15 cellular contexts compared by ENCODE assay signal in genomic region chr18:46278481-46279465, GRCh38.
DNase-seq lines count a peak whose midpoint lies in the region.
"Had no signal": no experiment of that assay in that cellular context is flagged by ENCODE, and none has a peak within 500 bp of the region (broad histone marks: within the 10 kb centered on the region; RNA-seq: fewer than 3 reads in every experiment).

No MANE protein-coding gene starts in this region.

- H3K4me3 ChIP-seq in skeletal muscle satellite cell (ENCODE audit: low read length) = no peak overlapping the region
- H3K4me3 ChIP-seq: A549, esophagus squamous epithelium, Peyer's patch had no signal

- H3K4me1 ChIP-seq in skeletal muscle satellite cell (ENCODE audit: control insufficient read depth, insufficient read depth, low read length) = peaks cover 17% of the 10 kb centered on the region
- H3K4me1 ChIP-seq: A549, Peyer's patch had no signal

- H3K27me3 Mint-ChIP-seq in activated naive CD4-positive, alpha-beta T cell treated with anti-CD3 and anti-CD28 coated beads, Interleukin-2, amount 50 U/mL, for 24 hours = no peaks in the 10 kb centered on the region
- H3K27me3 Mint-ChIP-seq: activated naive CD8-positive, alpha-beta T cell had no signal

- H3K9me3 Mint-ChIP-seq in activated naive CD4-positive, alpha-beta T cell treated with anti-CD3 and anti-CD28 coated beads, Interleukin-2, amount 50 U/mL, for 24 hours = no peaks in the 10 kb centered on the region

- H3K36me3 ChIP-seq in skeletal muscle satellite cell (ENCODE audit: insufficient read depth, low read length) = no peaks in the 10 kb centered on the region
- H3K36me3 ChIP-seq: esophagus squamous epithelium, Peyer's patch, WERI-Rb-1 had no signal

- H3K4me1 Mint-ChIP-seq in activated naive CD4-positive, alpha-beta T cell treated with anti-CD3 and anti-CD28 coated beads, Interleukin-2, amount 50 U/mL, for 24 hours = peaks cover 15% of the 10 kb centered on the region

- H3K27me3 ChIP-seq in skeletal muscle satellite cell (ENCODE audit: control insufficient read depth, insufficient read depth, low read length) = no peaks in the 10 kb centered on the region
- H3K27me3 ChIP-seq: esophagus squamous epithelium, Peyer's patch had no signal

- peaks cover 1% of the 10 kb centered on the region for H3K36me3 Mint-ChIP-seq in activated naive CD4-positive, alpha-beta T cell treated with anti-CD3 and anti-CD28 coated beads, Interleukin-2, amount 50 U/mL, for 24 hours
- H3K36me3 Mint-ChIP-seq: activated naive CD8-positive, alpha-beta T cell had no signal

- peak overlapping the region; percentile 39 for H3K27ac Mint-ChIP-seq in activated naive CD4-positive, alpha-beta T cell treated with anti-CD3 and anti-CD28 coated beads, Interleukin-2, amount 50 U/mL, for 24 hours
- H3K27ac Mint-ChIP-seq: activated naive CD8-positive, alpha-beta T cell had no signal

- H3K9me3 ChIP-seq in skeletal muscle satellite cell (replicated peaks; ENCODE audit: low read length) = no peaks in the 10 kb centered on the region
- H3K9me3 ChIP-seq: A549, esophagus squamous epithelium, Peyer's patch had no signal

- no peak overlapping the region for H3K9ac ChIP-seq in skeletal muscle satellite cell (ENCODE audit: low read depth, low read length)

- peak overlapping the region; percentile 2 for H3K4me2 ChIP-seq in skeletal muscle satellite cell (ENCODE audit: low read length)
- H3K4me2 ChIP-seq: A549 had no signal

- no peak overlapping the region for H3K4me3 Mint-ChIP-seq in activated naive CD4-positive, alpha-beta T cell treated with anti-CD3 and anti-CD28 coated beads, Interleukin-2, amount 50 U/mL, for 24 hours
- H3K4me3 Mint-ChIP-seq: activated naive CD8-positive, alpha-beta T cell had no signal

- in situ Hi-C loops in SK-MEL-5 (cut with HindIII; ENCODE audit: low pct_unique_long_range_greater_than_20kb, low sequenced_read_pairs) = no loop called here

- no peak for DNase-seq in activated naive CD4-positive, alpha-beta T cell treated with anti-CD3 and anti-CD28 coated beads, Interleukin-2, amount 50 U/mL, for 16 hours
- DNase-seq in SK-MEL-5 (ENCODE audit: low read depth, low spot score) (peak; percentile 49), fibroblast of gingiva (ENCODE audit: low read depth) (peak; percentile 46), activated T-cell treated with anti-CD3 and anti-CD28 coated beads for 4 hours (no peak), pons (ENCODE audit: low spot score) (no peak), DMS53 (lab: John Stamatoyannopoulos, UW) (no peak)
- DNase-seq: esophagus squamous epithelium, NCI-H187, Peyer's patch, right cardiac atrium, WERI-Rb-1 had no signal

Comparison
In these comparisons a context has a peak if more than half of its experiments do, and no peak if none do; other contexts are left out.
1. DNase-seq: peak in SK-MEL-5 (single experiment) and fibroblast of gingiva (single experiment); none in activated naive CD4-positive, alpha-beta T cell treated with anti-CD3 and anti-CD28 coated beads, Interleukin-2, amount 50 U/mL, for 16 hours (single experiment), activated T-cell treated with anti-CD3 and anti-CD28 coated beads for 4 hours (single experiment), pons (single experiment) and DMS53 (single experiment).